18 cellular contexts compared by ENCODE assay signal in genomic region chr5:39022151-39022550, GRCh38.
"Had no signal": no experiment of that assay in that cellular context is flagged by ENCODE, and none has a peak within 500 bp of the region (broad histone marks: within the 10 kb centered on the region; RNA-seq: fewer than 3 reads in every experiment).

No MANE protein-coding gene starts in this region.

- H3K27me3 ChIP-seq: brain microvascular endothelial cell, esophagus squamous epithelium, hepatocyte, sigmoid colon, spleen, suprapubic skin had no signal

- H3K4me3 ChIP-seq: esophagus squamous epithelium, hepatocyte, sigmoid colon, spleen, suprapubic skin had no signal

- H3K27ac ChIP-seq: brain microvascular endothelial cell, esophagus squamous epithelium, hepatocyte, sigmoid colon, spleen, suprapubic skin had no signal

- DNase-seq: activated CD4-positive, alpha-beta memory T cell treated with anti-CD3 and anti-CD28 coated beads for 36 hours; activated CD4-positive, alpha-beta T cell treated with anti-CD3 and anti-CD28 coated beads for 1 hour; activated naive CD8-positive, alpha-beta T cell treated with anti-CD3 and anti-CD28 coated beads for 36 hours; activated T-cell treated with anti-CD3 and anti-CD28 coated beads, Interleukin-2, amount 50 U/mL, for 24 hours; brain microvascular endothelial cell; cortex of kidney; effector CD4-positive, alpha-beta T cell; esophagus squamous epithelium; nucleus accumbens; posterior cingulate gyrus; sigmoid colon; spleen; T1000 had no signal

- H3K4me3 Mint-ChIP-seq: activated CD4-positive, alpha-beta memory T cell treated with anti-CD3 and anti-CD28 coated beads for 36 hours; activated naive CD8-positive, alpha-beta T cell treated with anti-CD3 and anti-CD28 coated beads for 36 hours; activated T-cell treated with anti-CD3 and anti-CD28 coated beads, Interleukin-2, amount 50 U/mL, for 24 hours; mesothelial cell of epicardium; stimulated activated naive CD8-positive, alpha-beta T cell treated with anti-CD3 and anti-CD28 coated beads, Interleukin-15, Interleukin-2, amounts not matched to agents 100 ng/mL and 50 ng/mL, for 24 hours; type B pancreatic cell had no signal

- H3K27ac Mint-ChIP-seq: activated CD4-positive, alpha-beta memory T cell treated with anti-CD3 and anti-CD28 coated beads for 36 hours; activated T-cell treated with anti-CD3 and anti-CD28 coated beads, Interleukin-2, amount 50 U/mL, for 24 hours; stimulated activated naive CD8-positive, alpha-beta T cell treated with anti-CD3 and anti-CD28 coated beads, Interleukin-15, Interleukin-2, amounts not matched to agents 100 ng/mL and 50 ng/mL, for 24 hours had no signal

- H2AFZ ChIP-seq: hepatocyte had no signal

- H3K27me3 Mint-ChIP-seq: activated CD4-positive, alpha-beta memory T cell treated with anti-CD3 and anti-CD28 coated beads for 36 hours; activated naive CD8-positive, alpha-beta T cell treated with anti-CD3 and anti-CD28 coated beads for 36 hours; activated T-cell treated with anti-CD3 and anti-CD28 coated beads, Interleukin-2, amount 50 U/mL, for 24 hours; stimulated activated naive CD8-positive, alpha-beta T cell treated with anti-CD3 and anti-CD28 coated beads, Interleukin-15, Interleukin-2, amounts not matched to agents 100 ng/mL and 50 ng/mL, for 24 hours; type B pancreatic cell had no signal

- H3K9me3 Mint-ChIP-seq: activated T-cell treated with anti-CD3 and anti-CD28 coated beads, Interleukin-2, amount 50 U/mL, for 24 hours; stimulated activated naive CD8-positive, alpha-beta T cell treated with anti-CD3 and anti-CD28 coated beads, Interleukin-15, Interleukin-2, amounts not matched to agents 100 ng/mL and 50 ng/mL, for 24 hours; type B pancreatic cell had no signal

- H3K4me2 ChIP-seq: hepatocyte had no signal

- H3K9me3 ChIP-seq: esophagus squamous epithelium, sigmoid colon, suprapubic skin had no signal

- H3K4me1 ChIP-seq: suprapubic skin had no signal
